In the genomic region with DNA sequence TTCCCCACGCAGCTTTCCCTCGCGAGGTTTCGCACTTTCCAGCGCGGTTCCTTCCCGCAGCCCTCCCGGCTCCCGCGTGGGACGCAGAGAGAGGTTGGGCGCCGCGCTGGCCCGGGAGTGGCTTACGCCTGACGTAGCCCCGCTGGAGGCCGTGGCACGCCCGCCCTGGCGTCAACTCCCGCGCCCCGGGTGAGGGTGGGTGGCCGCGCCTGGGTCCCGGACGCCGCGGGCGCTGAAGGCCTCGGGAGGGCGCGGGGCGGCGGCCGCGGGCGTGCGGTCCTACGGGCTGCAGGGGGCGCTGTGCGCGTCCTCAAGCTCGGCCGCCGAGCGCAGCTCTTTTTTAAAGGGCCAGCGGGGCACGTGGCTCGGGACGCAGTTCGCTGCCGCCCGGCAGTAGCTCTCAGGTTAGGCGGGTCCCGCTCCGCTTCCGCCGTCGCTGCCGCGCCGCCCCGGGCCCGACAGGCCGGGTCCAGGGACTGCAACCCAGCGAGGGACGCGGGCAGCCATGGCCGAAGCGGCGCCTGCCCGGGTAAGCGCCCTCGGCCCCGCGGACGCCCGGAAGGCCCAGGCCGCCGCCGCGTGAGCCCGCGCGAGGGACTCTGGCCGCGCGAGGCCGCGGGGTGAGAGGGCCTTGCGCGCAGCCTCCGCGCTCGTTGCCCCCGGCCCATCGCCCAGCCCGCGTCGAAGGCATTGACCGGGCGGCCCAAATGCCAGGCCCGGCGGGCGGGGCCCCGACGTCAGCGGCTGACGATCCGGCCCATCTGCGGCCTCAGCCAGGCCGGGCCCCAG, we compare ENCODE assay signal across 8 cellular contexts. TPM values are rescaled to one million over a fixed set of nuclear protein-coding genes. Genes with fewer than 3 reads are reported as not detected.
DNase-seq lines count a peak whose midpoint lies in the region; ATAC-seq and TF ChIP-seq lines count a peak whose summit lies in the region.

A gene (plus strand): TSS at position 368 of the 789 bp plus-strand sequence. CDS start 138 bp downstream, at position 506.

- peak within 1 kb of the TSS; percentile 82 for H3K4me3 Mint-ChIP-seq in central memory CD8-positive, alpha-beta T cell

- peaks cover 18% of the 10 kb centered on the region for H3K4me1 Mint-ChIP-seq in central memory CD8-positive, alpha-beta T cell

- no peaks in the 10 kb centered on the region for H3K36me3 ChIP-seq in kidney epithelial cell (ENCODE audit: control insufficient read depth, insufficient read depth, low read length)

- H3K9me3 Mint-ChIP-seq in central memory CD8-positive, alpha-beta T cell = no peaks in the 10 kb centered on the region

- H3K27me3 ChIP-seq in kidney epithelial cell (ENCODE audit: control insufficient read depth, insufficient read depth, low read length) = no peaks in the 10 kb centered on the region

- TF ChIP-seq CTCF in kidney epithelial cell (IDR thresholded peaks at IDR 0.05; ENCODE audit: insufficient read depth, low read length, poor library complexity, severe bottlenecking) = peak; percentile 37

- H3K4me3 ChIP-seq in kidney epithelial cell (ENCODE audit: low read depth, low read length) = peak within 1 kb of the TSS; percentile 54

- DNase-seq in AG08396 (ENCODE audit: low spot score) = peak; percentile 96
- DNase-seq in NCI-H2227 (lab: John Stamatoyannopoulos, UW; ENCODE audit: unreplicated experiment) = peak; percentile 93
- DNase-seq in activated CD4-positive, CD25-positive, alpha-beta regulatory T cell treated with anti-CD3 and anti-CD28 coated beads, Interleukin-2, amount 50 U/mL, for 16 hours (ENCODE audit: low read depth, low spot score) = peak; percentile 61
- peak; percentile 73 to 75 for DNase-seq in central memory CD8-positive, alpha-beta T cell (ENCODE audit: low spot score in 2 of 2)
- DNase-seq in kidney epithelial cell (ENCODE audit: low read depth) = no peak
- DNase-seq in stimulated activated CD4-positive, alpha-beta T cell treated with anti-CD3 and anti-CD28 coated beads, Interleukin-15, amount 100 ng/mL, for 24 hours = peak; percentile 88

- H3K27ac Mint-ChIP-seq in central memory CD8-positive, alpha-beta T cell (ENCODE audit: low read depth) = peak within 1 kb of the TSS; percentile 83

- no peaks in the 10 kb centered on the region for H3K27me3 Mint-ChIP-seq in central memory CD8-positive, alpha-beta T cell

- ATAC-seq in GM18868 (IDR thresholded peaks at IDR 0.05; ENCODE audit: unreplicated experiment) = peak; percentile 84
- ATAC-seq in HG03103 (IDR thresholded peaks at IDR 0.05; ENCODE audit: low read depth, unreplicated experiment) = peak; percentile 75
- ATAC-seq in central memory CD8-positive, alpha-beta T cell (replicated peaks; ENCODE audit: extremely low read depth, poor library complexity, severe bottlenecking) = peak; percentile 89

- peaks cover 12% of the 10 kb centered on the region for H3K36me3 Mint-ChIP-seq in central memory CD8-positive, alpha-beta T cell (ENCODE audit: insufficient read depth)

RNA-seq across cellular contexts. Expression of the gene that starts here (rescaled TPM):
- 10.4 and 11.3 TPM in 2 replicates for total RNA-seq in kidney epithelial cell
